8 cellular contexts compared by ENCODE assay signal in the genomic region with DNA sequence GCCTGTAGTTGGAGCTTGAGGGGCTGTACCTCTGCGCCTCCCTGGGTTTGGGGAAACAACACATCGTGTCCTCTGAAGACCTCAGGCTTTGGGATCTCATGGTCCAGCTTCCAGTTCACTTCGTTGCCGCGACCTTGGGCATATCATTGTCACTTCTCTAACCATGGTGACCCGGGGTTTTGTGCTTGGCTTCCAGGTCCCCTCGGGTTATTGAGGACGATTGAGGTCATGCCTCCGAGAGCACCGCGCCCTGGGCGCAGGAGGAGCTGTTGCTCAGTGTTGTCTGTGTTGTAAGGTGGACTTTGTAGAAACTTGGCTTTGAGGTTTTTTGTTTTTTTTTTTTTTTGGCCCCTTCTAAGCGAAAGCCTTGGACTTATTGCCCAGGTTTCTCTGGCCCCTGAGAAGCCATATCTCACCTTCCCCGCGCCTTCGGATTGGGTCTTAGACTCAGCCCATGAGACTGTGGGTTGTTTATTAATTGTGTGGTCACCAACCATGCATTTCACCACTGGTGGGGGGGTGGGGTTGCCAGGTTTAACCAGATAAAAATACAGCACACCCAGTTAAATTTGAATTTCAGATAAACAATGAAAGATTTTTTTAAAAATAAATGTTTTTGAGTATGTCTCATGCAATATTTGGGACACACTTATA. TPM values are rescaled to one million over a fixed set of nuclear protein-coding genes. Genes with fewer than 3 reads are reported as not detected.
DNase-seq lines count a peak whose midpoint lies in the region; ATAC-seq and TF ChIP-seq lines count a peak whose summit lies in the region.

No MANE protein-coding gene starts in this region.

- H3K36me3 Mint-ChIP-seq in T-helper 17 cell (ENCODE audit: low read depth): peaks cover 3% of the 10 kb centered on the region
- peaks cover 15 to 36% of the 10 kb centered on the region in 2 donors for H3K36me3 Mint-ChIP-seq in stimulated activated naive B cell treated with anti-CD40 and anti-IgM and Interleukin-4, amounts not matched to agents 10 μg/mL and 1 μg/mL and 100 μg/mL, for 72 hours

- no peaks in the 10 kb centered on the region for H3K27me3 ChIP-seq in hepatocyte

- H3K36me3 ChIP-seq in hepatocyte (replicated peaks; ENCODE audit: insufficient read depth, low read depth): no peaks in the 10 kb centered on the region

- TF ChIP-seq CTCF in hepatocyte (IDR thresholded peaks at IDR 0.05; ENCODE audit: poor library complexity): no peak

- H2AFZ ChIP-seq in hepatocyte: no peak overlapping the region

- H3K4me3 ChIP-seq in hepatocyte: no peak overlapping the region

- H3K79me2 ChIP-seq in hepatocyte: peaks cover 71% of the 10 kb centered on the region

- peak overlapping the region; percentile 99 for H3K4me2 ChIP-seq in hepatocyte

- DNase-seq in T-helper 17 cell (no peak), hepatocyte (ENCODE audit: low spot score) (no peak), SIG-M5 (lab: John Stamatoyannopoulos, UW) (no peak), activated gamma-delta T cell treated with Interleukin-2 at 50 U/mL for 16 hours (no peak)
- DNase-seq in stimulated activated naive B cell treated with anti-CD40 and anti-IgM and Interleukin-4, amounts not matched to agents 10 μg/mL and 1 μg/mL and 100 μg/mL, for 72 hours: no peak
- DNase-seq in stimulated activated CD8-positive, alpha-beta memory T cell treated with anti-CD3 and anti-CD28 coated beads, Interleukin-4, amount 100 ng/mL, for 48 hours: no peak

- no peaks in the 10 kb centered on the region for H3K9me2 ChIP-seq in hepatocyte (replicated peaks; ENCODE audit: insufficient read depth)

- H3K9me3 ChIP-seq in T-helper 17 cell (ENCODE audit: control insufficient read depth, low read length, poor library complexity, severe bottlenecking): no peaks in the 10 kb centered on the region
- no peaks in the 10 kb centered on the region for H3K9me3 ChIP-seq in hepatocyte (ENCODE audit: low read depth)

- H3K4me3 Mint-ChIP-seq in T-helper 17 cell: peak overlapping the region; percentile 7
- peak overlapping the region; percentile 78 to 95 for H3K4me3 Mint-ChIP-seq in stimulated activated naive B cell treated with anti-CD40 and anti-IgM and Interleukin-4, amounts not matched to agents 10 μg/mL and 1 μg/mL and 100 μg/mL, for 72 hours

- WGBS in hepatocyte (ENCODE audit: low lambda C conversion rate, missing lambda C conversion rate): 75% methylated on average over 16 of the region's 16 CpGs

- no peak overlapping the region for H3K27ac Mint-ChIP-seq in T-helper 17 cell
- H3K27ac Mint-ChIP-seq in stimulated activated naive B cell treated with anti-CD40 and anti-IgM and Interleukin-4, amounts not matched to agents 10 μg/mL and 1 μg/mL and 100 μg/mL, for 72 hours: peak overlapping the region; percentile 91

- H4K20me1 ChIP-seq in hepatocyte (ENCODE audit: insufficient read depth, poor library complexity, severe bottlenecking): no peaks in the 10 kb centered on the region

- H3K4me1 Mint-ChIP-seq in T-helper 17 cell: peaks cover 15% of the 10 kb centered on the region
- peaks cover 41 to 70% of the 10 kb centered on the region in 2 donors for H3K4me1 Mint-ChIP-seq in stimulated activated naive B cell treated with anti-CD40 and anti-IgM and Interleukin-4, amounts not matched to agents 10 μg/mL and 1 μg/mL and 100 μg/mL, for 72 hours

- peaks cover 16% of the 10 kb centered on the region for H3K4me1 ChIP-seq in hepatocyte (ENCODE audit: insufficient read depth)

- H3K27ac ChIP-seq in hepatocyte: peak overlapping the region; percentile 81

- H3K9me3 Mint-ChIP-seq in stimulated activated naive B cell treated with anti-CD40 and anti-IgM and Interleukin-4, amounts not matched to agents 10 μg/mL and 1 μg/mL and 100 μg/mL, for 72 hours: peaks cover 0 to 3% of the 10 kb centered on the region in 2 donors

- ATAC-seq in GM18511 (IDR thresholded peaks at IDR 0.05; ENCODE audit: unreplicated experiment) (peak; percentile 50), T-helper 17 cell (no peak), HG02885 (IDR thresholded peaks at IDR 0.05; ENCODE audit: poor library complexity, unreplicated experiment) (no peak)
- peak; percentile 51 to 58 for ATAC-seq in stimulated activated naive B cell treated with anti-CD40 and anti-IgM and Interleukin-4, amounts not matched to agents 10 μg/mL and 1 μg/mL and 100 μg/mL, for 72 hours (replicated peaks)

- H3K27me3 Mint-ChIP-seq in T-helper 17 cell: peaks cover 7% of the 10 kb centered on the region
- no peaks in the 10 kb centered on the region for H3K27me3 Mint-ChIP-seq in stimulated activated naive B cell treated with anti-CD40 and anti-IgM and Interleukin-4, amounts not matched to agents 10 μg/mL and 1 μg/mL and 100 μg/mL, for 72 hours

RNA-seq across cellular contexts. Expression of a gene that starts 2.6 kb away (rescaled TPM):
- total RNA-seq in T-helper 17 cell (1 to 10 TPM; 2.6 to 4.0 TPM), hepatocyte (9.6 and 14.2 TPM in 2 replicates)
- polyA plus RNA-seq in hepatocyte: 11.8 and 14.9 TPM in 2 replicates

RNA-seq across cellular contexts. Expression of a gene that starts 54.3 kb away (rescaled TPM):
- total RNA-seq in T-helper 17 cell: 10 to 100 TPM; 83.4 to 86.0 TPM
- total RNA-seq in hepatocyte: 5.6 and 11.5 TPM in 2 replicates
- polyA plus RNA-seq in hepatocyte: 33.1 and 39.4 TPM in 2 replicates

Comparison
In these comparisons a context has a peak if more than half of its experiments do, and no peak if none do; other contexts are left out.
1. ATAC-seq: peak in GM18511 (single experiment) and stimulated activated naive B cell treated with anti-CD40 and anti-IgM and Interleukin-4, amounts not matched to agents 10 μg/mL and 1 μg/mL and 100 μg/mL, for 72 hours (2 of 2); none in T-helper 17 cell (single experiment) and HG02885 (single experiment).